In genomic region chr1:161439280-161440232, GRCh38 we compare ENCODE assay signal across 2 cellular contexts.
TF ChIP-seq lines count a peak whose summit lies in the region.

No MANE protein-coding gene starts in this region.

TF ChIP-seq in HCT116, 20 proteins besides CTCF, POLR2A, EP300 and RAD21 (continued from another document):
- TF ChIP-seq, protein P1, sequence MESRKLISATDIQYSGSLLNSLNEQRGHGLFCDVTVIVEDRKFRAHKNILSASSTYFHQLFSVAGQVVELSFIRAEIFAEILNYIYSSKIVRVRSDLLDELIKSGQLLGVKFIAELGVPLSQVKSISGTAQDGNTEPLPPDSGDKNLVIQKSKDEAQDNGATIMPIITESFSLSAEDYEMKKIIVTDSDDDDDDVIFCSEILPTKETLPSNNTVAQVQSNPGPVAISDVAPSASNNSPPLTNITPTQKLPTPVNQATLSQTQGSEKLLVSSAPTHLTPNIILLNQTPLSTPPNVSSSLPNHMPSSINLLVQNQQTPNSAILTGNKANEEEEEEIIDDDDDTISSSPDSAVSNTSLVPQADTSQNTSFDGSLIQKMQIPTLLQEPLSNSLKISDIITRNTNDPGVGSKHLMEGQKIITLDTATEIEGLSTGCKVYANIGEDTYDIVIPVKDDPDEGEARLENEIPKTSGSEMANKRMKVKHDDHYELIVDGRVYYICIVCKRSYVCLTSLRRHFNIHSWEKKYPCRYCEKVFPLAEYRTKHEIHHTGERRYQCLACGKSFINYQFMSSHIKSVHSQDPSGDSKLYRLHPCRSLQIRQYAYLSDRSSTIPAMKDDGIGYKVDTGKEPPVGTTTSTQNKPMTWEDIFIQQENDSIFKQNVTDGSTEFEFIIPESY (IDR thresholded peaks at IDR 0.05; ENCODE audit: extremely low read depth, insufficient replicate concordance, low read length), result no peak
- TF ChIP-seq YY1 (IDR thresholded peaks at IDR 0.05; ENCODE audit: extremely low read depth, insufficient replicate concordance, low read depth, low read length), result no peak
- no peak for TF ChIP-seq CBX3 (IDR thresholded peaks at IDR 0.05; ENCODE audit: low read depth)
- TF ChIP-seq EZH2phosphoT487 (IDR thresholded peaks at IDR 0.05; ENCODE audit: borderline replicate concordance), result no peak

TF ChIP-seq in WTC11, 78 proteins besides CTCF, POLR2A, EP300 and RAD21 (continued from another document and continues in another):
- TF ChIP-seq, protein P2, sequence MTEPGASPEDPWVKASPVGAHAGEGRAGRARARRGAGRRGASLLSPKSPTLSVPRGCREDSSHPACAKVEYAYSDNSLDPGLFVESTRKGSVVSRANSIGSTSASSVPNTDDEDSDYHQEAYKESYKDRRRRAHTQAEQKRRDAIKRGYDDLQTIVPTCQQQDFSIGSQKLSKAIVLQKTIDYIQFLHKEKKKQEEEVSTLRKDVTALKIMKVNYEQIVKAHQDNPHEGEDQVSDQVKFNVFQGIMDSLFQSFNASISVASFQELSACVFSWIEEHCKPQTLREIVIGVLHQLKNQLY (CRISPR knock-in tag; IDR thresholded peaks at IDR 0.05), result no peak
- TF ChIP-seq JUN (CRISPR knock-in tag; IDR thresholded peaks at IDR 0.05) (no peak), ATF6 (CRISPR knock-in tag; IDR thresholded peaks at IDR 0.05) (no peak), AFF4 (CRISPR knock-in tag; IDR thresholded peaks at IDR 0.05; ENCODE audit: borderline replicate concordance) (no peak), SOX15 (CRISPR knock-in tag; IDR thresholded peaks at IDR 0.05) (no peak), CDX4 (CRISPR knock-in tag; IDR thresholded peaks at IDR 0.05; ENCODE audit: borderline replicate concordance) (no peak), MAX (CRISPR knock-in tag; IDR thresholded peaks at IDR 0.05) (peak; percentile 76; the same call in 1 of the 2 replicates), GABPB1 (CRISPR knock-in tag; IDR thresholded peaks at IDR 0.05) (no peak), ZNF232 (CRISPR knock-in tag; IDR thresholded peaks at IDR 0.05) (0 out of 2 replicates have a peak, but pooled peaks have one; percentile 57), KAT7 (CRISPR knock-in tag; IDR thresholded peaks at IDR 0.05; ENCODE audit: borderline replicate concordance) (no peak), PRDM15 (CRISPR knock-in tag; IDR thresholded peaks at IDR 0.05) (peak; percentile 24; the same call in 1 of the 2 replicates), ZNF671 (CRISPR knock-in tag; IDR thresholded peaks at IDR 0.05) (no peak), FOXJ3 (CRISPR knock-in tag; IDR thresholded peaks at IDR 0.05; ENCODE audit: borderline replicate concordance) (no peak), ZSCAN18 (CRISPR knock-in tag; IDR thresholded peaks at IDR 0.05) (no peak), NFATC4 (CRISPR knock-in tag; IDR thresholded peaks at IDR 0.05) (no peak), E2F4 (CRISPR knock-in tag; IDR thresholded peaks at IDR 0.05; ENCODE audit: borderline replicate concordance, low read depth) (no peak), ZNF416 (CRISPR knock-in tag; IDR thresholded peaks at IDR 0.05) (no peak), GRHL2 (CRISPR knock-in tag; IDR thresholded peaks at IDR 0.05; ENCODE audit: insufficient replicate concordance, severe bottlenecking) (no peak), ATF2 (CRISPR knock-in tag; IDR thresholded peaks at IDR 0.05; ENCODE audit: borderline replicate concordance, low read depth) (no peak), ELF4 (CRISPR knock-in tag; IDR thresholded peaks at IDR 0.05; ENCODE audit: low read depth) (no peak), PREB (CRISPR knock-in tag; IDR thresholded peaks at IDR 0.05; ENCODE audit: borderline replicate concordance) (no peak), USF2 (CRISPR knock-in tag; IDR thresholded peaks at IDR 0.05) (peak; percentile 58), ETV6 (CRISPR knock-in tag; IDR thresholded peaks at IDR 0.05) (no peak), GTF2I (CRISPR knock-in tag; conservative IDR thresholded peaks at IDR 0.05) (no peak), NR3C1 (CRISPR knock-in tag; conservative IDR thresholded peaks at IDR 0.05; ENCODE audit: low read depth) (no peak), ESRRA (CRISPR knock-in tag; IDR thresholded peaks at IDR 0.05; ENCODE audit: borderline replicate concordance) (peak; percentile 38; the same call in 1 of the 2 replicates), SP1 (CRISPR knock-in tag; conservative IDR thresholded peaks at IDR 0.05) (no peak; the same call in 1 of the 2 replicates), ZBTB21 (CRISPR knock-in tag; IDR thresholded peaks at IDR 0.05; ENCODE audit: borderline replicate concordance) (no peak), CBFB (CRISPR knock-in tag; IDR thresholded peaks at IDR 0.05; ENCODE audit: low read depth) (no peak)
- TF ChIP-seq, protein P3, sequence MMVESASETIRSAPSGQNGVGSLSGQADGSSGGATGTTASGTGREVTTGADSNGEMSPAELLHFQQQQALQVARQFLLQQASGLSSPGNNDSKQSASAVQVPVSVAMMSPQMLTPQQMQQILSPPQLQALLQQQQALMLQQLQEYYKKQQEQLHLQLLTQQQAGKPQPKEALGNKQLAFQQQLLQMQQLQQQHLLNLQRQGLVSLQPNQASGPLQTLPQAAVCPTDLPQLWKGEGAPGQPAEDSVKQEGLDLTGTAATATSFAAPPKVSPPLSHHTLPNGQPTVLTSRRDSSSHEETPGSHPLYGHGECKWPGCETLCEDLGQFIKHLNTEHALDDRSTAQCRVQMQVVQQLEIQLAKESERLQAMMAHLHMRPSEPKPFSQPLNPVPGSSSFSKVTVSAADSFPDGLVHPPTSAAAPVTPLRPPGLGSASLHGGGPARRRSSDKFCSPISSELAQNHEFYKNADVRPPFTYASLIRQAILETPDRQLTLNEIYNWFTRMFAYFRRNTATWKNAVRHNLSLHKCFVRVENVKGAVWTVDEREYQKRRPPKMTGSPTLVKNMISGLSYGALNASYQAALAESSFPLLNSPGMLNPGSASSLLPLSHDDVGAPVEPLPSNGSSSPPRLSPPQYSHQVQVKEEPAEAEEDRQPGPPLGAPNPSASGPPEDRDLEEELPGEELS (CRISPR knock-in tag; IDR thresholded peaks at IDR 0.05), result peak; percentile 43; the same call in 1 of the 2 replicates
